15 cellular contexts compared by ENCODE assay signal in the genomic region with DNA sequence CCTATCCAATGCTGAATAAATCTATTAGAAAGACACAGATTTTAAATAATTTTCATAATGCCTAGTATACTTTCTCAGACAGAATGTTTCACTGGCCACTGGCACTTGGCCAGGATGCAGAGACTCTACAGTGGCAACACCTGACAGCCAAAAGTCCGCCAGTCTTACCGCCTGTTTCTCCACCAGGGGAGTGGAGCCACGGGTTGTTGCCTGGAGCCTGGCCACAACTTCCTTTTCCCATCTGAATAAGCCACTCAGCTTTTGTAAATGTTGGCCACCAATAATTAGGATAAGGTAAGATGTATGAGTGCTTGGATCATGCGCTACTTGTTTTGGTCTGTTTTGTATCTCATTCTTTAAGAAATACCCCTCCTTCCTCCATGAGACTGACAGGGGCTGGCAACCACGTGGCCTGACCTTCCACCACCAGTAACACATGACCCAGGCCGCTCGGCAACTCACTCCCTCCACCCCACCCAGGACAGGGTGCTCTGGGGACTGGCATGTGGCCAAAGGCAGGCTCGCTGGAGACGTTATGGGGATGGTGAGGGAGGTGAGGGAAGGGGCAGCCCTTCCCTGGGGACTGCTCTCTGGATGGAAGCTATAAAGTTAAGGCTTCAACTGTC.
A peak's percentile ranks its signal among the peaks of the same experiment; 100 is the strongest.
DNase-seq lines count a peak whose midpoint lies in the region; ATAC-seq and TF ChIP-seq lines count a peak whose summit lies in the region.
"Had no signal": no experiment of that assay in that cellular context is flagged by ENCODE, and none has a peak within 500 bp of the region (broad histone marks: within the 10 kb centered on the region; RNA-seq: fewer than 3 reads in every experiment).

No MANE protein-coding gene starts in this region.

- ATAC-seq in left cardiac atrium (peak; percentile 46 to 58), GM18861 (IDR thresholded peaks at IDR 0.05; ENCODE audit: unreplicated experiment) (no peak)
- no peak for ATAC-seq in stimulated activated memory B cell treated with anti-CD40 and anti-IgM and Interleukin-4, amounts not matched to agents 10 μg/mL and 1 μg/mL and 100 μg/mL, for 72 hours
- ATAC-seq in CD4-positive, alpha-beta T cell (ENCODE audit: poor library complexity): no peak
- ATAC-seq: naive thymus-derived CD8-positive, alpha-beta T cell; stimulated activated effector memory CD8-positive, alpha-beta T cell treated with anti-CD3 and anti-CD28 coated beads, Interleukin-12 subunit alpha, Interleukin-12 subunit beta, amount 100 ng/mL, for 72 hours had no signal

- peaks cover 66% of the 10 kb centered on the region for H3K36me3 Mint-ChIP-seq in stimulated activated memory B cell treated with anti-CD40 and anti-IgM and Interleukin-4, amounts not matched to agents 10 μg/mL and 1 μg/mL and 100 μg/mL, for 72 hours
- peaks cover 31% of the 10 kb centered on the region for H3K36me3 Mint-ChIP-seq in CD4-positive, alpha-beta T cell (ENCODE audit: low read depth)
- peaks cover 53% of the 10 kb centered on the region for H3K36me3 Mint-ChIP-seq in endothelial cell (ENCODE audit: low read depth, unreplicated experiment)

- H3K4me1 ChIP-seq in Peyer's patch: peaks cover 0 to 60% (median 8%) of the 10 kb centered on the region in 4 donors

- no peak overlapping the region for H3K4me3 ChIP-seq in HL-60 (replicated peaks; ENCODE audit: insufficient read depth, low read length)
- no peak overlapping the region for H3K4me3 ChIP-seq in Peyer's patch

- POLR2A ChIA-PET in CD4-positive, alpha-beta T cell (lab: Charles Lee): no interaction called here

- H3K4me1 Mint-ChIP-seq in stimulated activated memory B cell treated with anti-CD40 and anti-IgM and Interleukin-4, amounts not matched to agents 10 μg/mL and 1 μg/mL and 100 μg/mL, for 72 hours: peaks cover 12% of the 10 kb centered on the region
- H3K4me1 Mint-ChIP-seq in CD4-positive, alpha-beta T cell (ENCODE audit: low read depth): no peaks in the 10 kb centered on the region
- no peaks in the 10 kb centered on the region for H3K4me1 Mint-ChIP-seq in endothelial cell (ENCODE audit: unreplicated experiment)
- H3K4me1 Mint-ChIP-seq: activated naive CD4-positive, alpha-beta T cell treated with anti-CD3 and anti-CD28 coated beads, Interleukin-2, amount 50 U/mL, for 24 hours had no signal

- peak overlapping the region; percentile 60 for H3K27ac Mint-ChIP-seq in stimulated activated memory B cell treated with anti-CD40 and anti-IgM and Interleukin-4, amounts not matched to agents 10 μg/mL and 1 μg/mL and 100 μg/mL, for 72 hours
- H3K27ac Mint-ChIP-seq in CD4-positive, alpha-beta T cell: no peak overlapping the region
- H3K27ac Mint-ChIP-seq in endothelial cell (ENCODE audit: unreplicated experiment): no peak overlapping the region
- H3K27ac Mint-ChIP-seq: stimulated activated effector memory CD8-positive, alpha-beta T cell treated with anti-CD3 and anti-CD28 coated beads, Interleukin-12 subunit alpha, Interleukin-12 subunit beta, amount 100 ng/mL, for 72 hours had no signal

- H3K9me3 Mint-ChIP-seq in stimulated activated memory B cell treated with anti-CD40 and anti-IgM and Interleukin-4, amounts not matched to agents 10 μg/mL and 1 μg/mL and 100 μg/mL, for 72 hours: no peaks in the 10 kb centered on the region
- H3K9me3 Mint-ChIP-seq in CD4-positive, alpha-beta T cell: no peaks in the 10 kb centered on the region
- H3K9me3 Mint-ChIP-seq in endothelial cell (ENCODE audit: unreplicated experiment): no peaks in the 10 kb centered on the region
- H3K9me3 Mint-ChIP-seq: activated naive CD4-positive, alpha-beta T cell treated with anti-CD3 and anti-CD28 coated beads, Interleukin-2, amount 50 U/mL, for 24 hours; naive thymus-derived CD8-positive, alpha-beta T cell; stimulated activated effector memory CD8-positive, alpha-beta T cell treated with anti-CD3 and anti-CD28 coated beads, Interleukin-12 subunit alpha, Interleukin-12 subunit beta, amount 100 ng/mL, for 72 hours had no signal

- peaks cover 0 to 57% (median 5%) of the 10 kb centered on the region in 3 donors for H3K36me3 ChIP-seq in Peyer's patch

- intact Hi-C loops in left cardiac atrium (cut with DNase I): no loop called here
- intact Hi-C loops in CD4-positive, alpha-beta T cell (cut with DNase I, micrococcal nuclease): no loop called here

- CTCF ChIA-PET in CD4-positive, alpha-beta T cell (lab: Charles Lee): no interaction called here

- no peak for TF ChIP-seq CTCF in HL-60 (IDR thresholded peaks at IDR 0.05; ENCODE audit: insufficient read depth, low read length)
- TF ChIP-seq CTCF in Peyer's patch (IDR thresholded peaks at IDR 0.05): peak in 3 of 6 experiments; percentile 34 to 50 (median 37)
- TF ChIP-seq CTCF in CD4-positive, alpha-beta T cell (IDR thresholded peaks at IDR 0.05): no peak
- no peak for TF ChIP-seq CTCF in endothelial cell (IDR thresholded peaks at IDR 0.05; ENCODE audit: unreplicated experiment)

- H3K9me3 ChIP-seq in Peyer's patch: no peaks in the 10 kb centered on the region
- no peaks in the 10 kb centered on the region for H3K9me3 ChIP-seq in CD4-positive, alpha-beta T cell (ENCODE audit: control insufficient read depth, low read length)

- DNase-seq in HL-60 (ENCODE audit: low read depth in 1 of 2, low spot score in 1 of 2): peak; percentile 51 to 68
- DNase-seq in Peyer's patch: peak in 2 of 3 donors; percentile 87 to 89
- DNase-seq in left cardiac atrium: peak; percentile 67
- DNase-seq in DMS53 treated with DMSO at 0.1 percent for 48 hours (lab: John Stamatoyannopoulos, UW; ENCODE audit: unreplicated experiment): no peak
- DNase-seq in CD4-positive, alpha-beta T cell: no peak
- no peak for DNase-seq in endothelial cell (ENCODE audit: low spot score)
- DNase-seq: activated CD4-positive, alpha-beta T cell treated with anti-CD3 and anti-CD28 coated beads, Interleukin-2, amount 50 U/mL, for 48 hours; effector CD8-positive, alpha-beta T cell; KG1; naive thymus-derived CD8-positive, alpha-beta T cell; NCI-H524 treated with DMSO at 0.1 percent for 48 hours had no signal

- H3K27ac ChIP-seq in HL-60 (replicated peaks) (no peak overlapping the region), Peyer's patch (peak overlapping the region in 3 of 4 donors; percentile 35 to 91 (median 73))
- no peak overlapping the region for H3K27ac ChIP-seq in CD4-positive, alpha-beta T cell (ENCODE audit: low read depth, low read length)

- no peaks in the 10 kb centered on the region for H3K27me3 Mint-ChIP-seq in stimulated activated memory B cell treated with anti-CD40 and anti-IgM and Interleukin-4, amounts not matched to agents 10 μg/mL and 1 μg/mL and 100 μg/mL, for 72 hours
- H3K27me3 Mint-ChIP-seq in CD4-positive, alpha-beta T cell: no peaks in the 10 kb centered on the region
- peaks cover 9% of the 10 kb centered on the region for H3K27me3 Mint-ChIP-seq in endothelial cell (ENCODE audit: unreplicated experiment)
- H3K27me3 Mint-ChIP-seq: activated naive CD4-positive, alpha-beta T cell treated with anti-CD3 and anti-CD28 coated beads, Interleukin-2, amount 50 U/mL, for 24 hours; naive thymus-derived CD8-positive, alpha-beta T cell had no signal

- TF ChIP-seq POLR2A in Peyer's patch (IDR thresholded peaks at IDR 0.05): no peak

- no peaks in the 10 kb centered on the region for H3K27me3 ChIP-seq in HL-60 (ENCODE audit: insufficient read depth, poor library complexity, severe bottlenecking)
- no peaks in the 10 kb centered on the region for H3K27me3 ChIP-seq in Peyer's patch
- H3K27me3 ChIP-seq in CD4-positive, alpha-beta T cell (ENCODE audit: control insufficient read depth, insufficient read depth, low read length): no peaks in the 10 kb centered on the region

- H3K4me3 Mint-ChIP-seq in stimulated activated memory B cell treated with anti-CD40 and anti-IgM and Interleukin-4, amounts not matched to agents 10 μg/mL and 1 μg/mL and 100 μg/mL, for 72 hours: no peak overlapping the region
- no peak overlapping the region for H3K4me3 Mint-ChIP-seq in CD4-positive, alpha-beta T cell
- H3K4me3 Mint-ChIP-seq in endothelial cell (ENCODE audit: unreplicated experiment): no peak overlapping the region
- H3K4me3 Mint-ChIP-seq: activated naive CD4-positive, alpha-beta T cell treated with anti-CD3 and anti-CD28 coated beads, Interleukin-2, amount 50 U/mL, for 24 hours; naive thymus-derived CD8-positive, alpha-beta T cell; stimulated activated effector memory CD8-positive, alpha-beta T cell treated with anti-CD3 and anti-CD28 coated beads, Interleukin-12 subunit alpha, Interleukin-12 subunit beta, amount 100 ng/mL, for 72 hours had no signal

Comparison
In these comparisons a context has a peak if more than half of its experiments do, and no peak if none do; other contexts are left out.
1. DNase-seq: peak in HL-60 (2 of 2), Peyer's patch (2 of 3) and left cardiac atrium (single experiment); none in DMS53 treated with DMSO at 0.1 percent for 48 hours (single experiment), CD4-positive, alpha-beta T cell (0 of 10) and endothelial cell (single experiment).
2. H3K27ac ChIP-seq: peak in Peyer's patch (3 of 4); none in HL-60 (single experiment) and CD4-positive, alpha-beta T cell (single experiment).
3. ATAC-seq: peak in left cardiac atrium (2 of 2); none in stimulated activated memory B cell treated with anti-CD40 and anti-IgM and Interleukin-4, amounts not matched to agents 10 μg/mL and 1 μg/mL and 100 μg/mL, for 72 hours (single experiment), CD4-positive, alpha-beta T cell (single experiment) and GM18861 (single experiment).